In genomic region chr21:28991861-28992525, GRCh38 we compare ENCODE assay signal across 1 cellular context.
TF ChIP-seq lines count a peak whose summit lies in the region.

No MANE protein-coding gene starts in this region.

TF ChIP-seq in GM23338, 12 proteins besides CTCF, POLR2A, EP300 and RAD21 (continued from another document):
- no peak for TF ChIP-seq ZNF462 (CRISPR knock-in tag; IDR thresholded peaks at IDR 0.05)
- TF ChIP-seq REST (IDR thresholded peaks at IDR 0.05; ENCODE audit: unreplicated experiment) = no peak
- no peak for TF ChIP-seq EZH2phosphoT487 (IDR thresholded peaks at IDR 0.05; ENCODE audit: unreplicated experiment)
- no peak for TF ChIP-seq STAT1 (IDR thresholded peaks at IDR 0.05; ENCODE audit: unreplicated experiment)
- TF ChIP-seq ETS1 (IDR thresholded peaks at IDR 0.05) = no peak
- no peak for TF ChIP-seq POLR2AphosphoS5 (IDR thresholded peaks at IDR 0.05; ENCODE audit: low read depth)
- no peak for TF ChIP-seq ZNF114 (CRISPR knock-in tag; IDR thresholded peaks at IDR 0.05)
